Comparison of ENCODE assay signal across 26 cellular contexts in genomic region chr20:52746190-52746589, GRCh38.
DNase-seq lines count a peak whose midpoint lies in the region; ATAC-seq and TF ChIP-seq lines count a peak whose summit lies in the region.
"Had no signal": no experiment of that assay in that cellular context is flagged by ENCODE, and none has a peak within 500 bp of the region (broad histone marks: within the 10 kb centered on the region; RNA-seq: fewer than 3 reads in every experiment).

No MANE protein-coding gene starts in this region.

- no peaks in the 10 kb centered on the region for H3F3A ChIP-seq in neural cell (ENCODE audit: insufficient read depth, low read length, poor library complexity, severe bottlenecking)
- H3F3A ChIP-seq in MM.1S (ENCODE audit: insufficient read depth, low read length) = no peaks in the 10 kb centered on the region

- POLR2A ChIA-PET in GM10248 (lab: Yijun Ruan, JAX) = no interaction called here

- no peak for ATAC-seq in HG02798 (IDR thresholded peaks at IDR 0.05; ENCODE audit: poor library complexity, unreplicated experiment)
- ATAC-seq: GM12878 had no signal

- H3K4me2 ChIP-seq in neural cell (ENCODE audit: low read length) = no peak overlapping the region
- no peak overlapping the region for H3K4me2 ChIP-seq in MM.1S (ENCODE audit: low read depth, low read length)

- H3K36me3 ChIP-seq in neural cell (ENCODE audit: insufficient read depth, low read length) (no peaks in the 10 kb centered on the region), MM.1S (replicated peaks; ENCODE audit: insufficient read depth, low read length) (no peaks in the 10 kb centered on the region)
- H3K36me3 ChIP-seq: breast epithelium had no signal

- H3K4me1 ChIP-seq in MM.1S (ENCODE audit: low read length) = no peaks in the 10 kb centered on the region
- H3K4me1 ChIP-seq: breast epithelium, Caco-2 had no signal

- no peak overlapping the region for H3K27ac ChIP-seq in neural cell (ENCODE audit: low read length)
- no peak overlapping the region for H3K27ac ChIP-seq in MM.1S (ENCODE audit: low read length)
- H3K27ac ChIP-seq: breast epithelium had no signal

- H3K4me3 ChIP-seq in neural cell (ENCODE audit: low read length) (no peak overlapping the region), MM.1S (ENCODE audit: low read length) (no peak overlapping the region)
- H3K4me3 ChIP-seq: breast epithelium, GM12878 had no signal

- CTCF ChIA-PET in GM10248 (lab: Yijun Ruan, JAX) = no interaction called here

- H3K9ac ChIP-seq in neural cell (ENCODE audit: low read length) (no peak overlapping the region), MM.1S (ENCODE audit: low read length) (no peak overlapping the region)

- H3K9me3 ChIP-seq in neural cell (ENCODE audit: low read length) = no peaks in the 10 kb centered on the region
- no peaks in the 10 kb centered on the region for H3K9me3 ChIP-seq in MM.1S (replicated peaks; ENCODE audit: insufficient read depth, low read length)
- H3K9me3 ChIP-seq: breast epithelium, Caco-2 had no signal

- H3K27me3 ChIP-seq in neural cell (ENCODE audit: insufficient read depth, low read depth, low read length) (no peaks in the 10 kb centered on the region), MM.1S (replicated peaks; ENCODE audit: insufficient read depth, low read length) (no peaks in the 10 kb centered on the region)
- H3K27me3 ChIP-seq: breast epithelium had no signal

- no peak for TF ChIP-seq RAD21 in neural cell (conservative IDR thresholded peaks at IDR 0.05)

- H2AFZ ChIP-seq in neural cell (ENCODE audit: low read depth, low read length) = no peak overlapping the region
- no peak overlapping the region for H2AFZ ChIP-seq in MM.1S (ENCODE audit: low read length)

- DNase-seq in LHCN-M2 (ENCODE audit: low read depth) = peak; percentile 50
- DNase-seq in NCI-H345 treated with DMSO at 0.1 percent for 48 hours (lab: John Stamatoyannopoulos, UW; ENCODE audit: unreplicated experiment) = peak; percentile 4
- DNase-seq in ecto neural progenitor cell (ENCODE audit: low spot score) = peak; percentile 49
- DNase-seq in GM10248 (ENCODE audit: extremely low spot score) = no peak
- DNase-seq in MM.1S = no peak
- DNase-seq: activated CD4-positive, alpha-beta T cell treated with anti-CD3 and anti-CD28 coated beads, Interleukin-2, amount 50 U/mL, for 4 hours; activated CD4-positive, CD25-positive, alpha-beta regulatory T cell; activated naive CD4-positive, alpha-beta T cell treated with anti-CD3 and anti-CD28 coated beads, Interleukin-2, amount 10 ng/mL, durations not matched to agents 7 days and 5 days; amygdala; C1 segment of cervical spinal cord; Caco-2; effector memory CD4-positive, alpha-beta T cell; erythroblast; GOT3; head of caudate nucleus; NCI-H1092; NCI-H2029; NK-92 treated with Interleukin-12 subunit alpha and Interleukin-12 subunit beta, amount 100 ng/mL, for 24 hours; nucleus accumbens; SIG-M5; stimulated activated naive CD4-positive, alpha-beta T cell; T1000 had no signal

- no peaks in the 10 kb centered on the region for H4K20me1 ChIP-seq in neural cell (ENCODE audit: insufficient read depth)
- no peaks in the 10 kb centered on the region for H4K20me1 ChIP-seq in MM.1S (ENCODE audit: insufficient read depth, low read length)

- TF ChIP-seq EP300 in neural cell (conservative IDR thresholded peaks at IDR 0.05; ENCODE audit: poor library complexity, severe bottlenecking) = no peak

- TF ChIP-seq CTCF in neural cell (IDR thresholded peaks at IDR 0.05; ENCODE audit: poor library complexity, severe bottlenecking) (no peak), GM10248 (IDR thresholded peaks at IDR 0.05; ENCODE audit: control extremely low read depth, extremely low read depth, low read depth, missing control alignments) (no peak), MM.1S (IDR thresholded peaks at IDR 0.05; ENCODE audit: low read length) (no peak)

- H3K79me2 ChIP-seq in neural cell (replicated peaks; ENCODE audit: insufficient read depth, low read length) (no peaks in the 10 kb centered on the region), MM.1S (ENCODE audit: low read length) (no peaks in the 10 kb centered on the region)

- no peaks in the 10 kb centered on the region for H3K9me2 ChIP-seq in neural cell (ENCODE audit: insufficient read depth, low read length)
- no peaks in the 10 kb centered on the region for H3K9me2 ChIP-seq in MM.1S (replicated peaks; ENCODE audit: insufficient read depth, low read length)

TF ChIP-seq in neural cell, 6 proteins besides CTCF, POLR2A, EP300 and RAD21:
- TF ChIP-seq MXI1 (conservative IDR thresholded peaks at IDR 0.05; ENCODE audit: poor library complexity, severe bottlenecking) = no peak
- no peak for TF ChIP-seq TAF1 (IDR thresholded peaks at IDR 0.05; ENCODE audit: low read depth)
- peak; percentile 42 for TF ChIP-seq POLR2AphosphoS5 (IDR thresholded peaks at IDR 0.05)
- no peak for TF ChIP-seq REST (IDR thresholded peaks at IDR 0.05; ENCODE audit: borderline replicate concordance)
- TF ChIP-seq EZH2 (IDR thresholded peaks at IDR 0.05; ENCODE audit: borderline replicate concordance, insufficient read depth, low read length, poor library complexity, severe bottlenecking) = no peak
TF ChIP-seq in neural cell: peak in this region for 1.

Comparison
In these comparisons a context has a peak if more than half of its experiments do, and no peak if none do; other contexts are left out.
1. DNase-seq: peak in LHCN-M2 (single experiment), NCI-H345 treated with DMSO at 0.1 percent for 48 hours (single experiment) and ecto neural progenitor cell (single experiment); none in GM10248 (single experiment) and MM.1S (single experiment).